7 cellular contexts compared by ENCODE assay signal in genomic region chr19:41376241-41376997, GRCh38. TPM values are rescaled to one million over a fixed set of nuclear protein-coding genes. Genes with fewer than 3 reads are reported as not detected.
A peak's percentile ranks its signal among the peaks of the same experiment; 100 is the strongest.
DNase-seq lines count a peak whose midpoint lies in the region; TF ChIP-seq lines count a peak whose summit lies in the region.

TSS of gene TMEM91 (plus strand) at chr19:41376533. CDS start at chr19:41378310, 1,777 bp downstream.

- no peaks in the 10 kb centered on the region for H3K9me3 Mint-ChIP-seq in activated CD4-positive, alpha-beta memory T cell treated with anti-CD3 and anti-CD28 coated beads, Interleukin-2, amount 10 ng/mL, durations not matched to agents 7 days and 5 days
- H3K9me3 Mint-ChIP-seq in neural crest cell = no peaks in the 10 kb centered on the region

- H3K4me1 Mint-ChIP-seq in activated CD4-positive, alpha-beta memory T cell treated with anti-CD3 and anti-CD28 coated beads, Interleukin-2, amount 10 ng/mL, durations not matched to agents 7 days and 5 days = peaks cover 15% of the 10 kb centered on the region
- H3K4me1 Mint-ChIP-seq in neural crest cell = peaks cover 15% of the 10 kb centered on the region

- TF ChIP-seq CTCF in fibroblast of pulmonary artery (IDR thresholded peaks at IDR 0.05; ENCODE audit: low read length, missing control alignments) = no peak
- TF ChIP-seq CTCF in neural crest cell (conservative IDR thresholded peaks at IDR 0.05) = no peak

- no peak within 1 kb of the TSS for H3K27ac Mint-ChIP-seq in activated CD4-positive, alpha-beta memory T cell treated with anti-CD3 and anti-CD28 coated beads, Interleukin-2, amount 10 ng/mL, durations not matched to agents 7 days and 5 days
- no peak within 1 kb of the TSS for H3K27ac Mint-ChIP-seq in neural crest cell (ENCODE audit: unreplicated experiment)

- POLR2A ChIA-PET in activated CD4-positive, alpha-beta memory T cell treated with anti-CD3 and anti-CD28 coated beads, Interleukin-2, amount 10 ng/mL, durations not matched to agents 7 days and 5 days (lab: Charles Lee) = interaction anchor here (1.4 to 1.7 kb wide), 2 partner anchors 13 to 20 kb away, joined by 4 read pairs; partner anchors contain the start of gene B9D2

- H3K27me3 Mint-ChIP-seq in activated CD4-positive, alpha-beta memory T cell treated with anti-CD3 and anti-CD28 coated beads, Interleukin-2, amount 10 ng/mL, durations not matched to agents 7 days and 5 days = no peaks in the 10 kb centered on the region
- H3K27me3 Mint-ChIP-seq in neural crest cell (ENCODE audit: low read depth) = peaks cover 5% of the 10 kb centered on the region

- H3K36me3 Mint-ChIP-seq in activated CD4-positive, alpha-beta memory T cell treated with anti-CD3 and anti-CD28 coated beads, Interleukin-2, amount 10 ng/mL, durations not matched to agents 7 days and 5 days (ENCODE audit: low read depth) = no peaks in the 10 kb centered on the region
- no peaks in the 10 kb centered on the region for H3K36me3 Mint-ChIP-seq in neural crest cell (ENCODE audit: low read depth)

- peak within 1 kb of the TSS; percentile 62 for H3K4me3 Mint-ChIP-seq in activated CD4-positive, alpha-beta memory T cell treated with anti-CD3 and anti-CD28 coated beads, Interleukin-2, amount 10 ng/mL, durations not matched to agents 7 days and 5 days
- peak within 1 kb of the TSS; percentile 79 for H3K4me3 Mint-ChIP-seq in neural crest cell

- CTCF ChIA-PET in activated CD4-positive, alpha-beta memory T cell treated with anti-CD3 and anti-CD28 coated beads, Interleukin-2, amount 10 ng/mL, durations not matched to agents 7 days and 5 days (lab: Charles Lee) = interaction anchor here (0.7 kb wide), 1 partner anchor 18 kb away, joined by 3 read pairs; no protein-coding TSS in a partner anchor

- peak within 1 kb of the TSS; percentile 68 for H3K4me3 ChIP-seq in fibroblast of pulmonary artery (replicated peaks; ENCODE audit: low read depth, low read length)

- DNase-seq in HT-29 (ENCODE audit: low spot score) (no peak), fibroblast of pulmonary artery (ENCODE audit: low read depth) (peak; percentile 31), neural crest cell (ENCODE audit: low read depth, low spot score) (peak; percentile 43), H4 (ENCODE audit: low spot score) (no peak), NAMALWA (ENCODE audit: low spot score) (no peak), NCI-H1694 (lab: John Stamatoyannopoulos, UW) (no peak)
- no peak for DNase-seq in activated CD4-positive, alpha-beta memory T cell treated with anti-CD3 and anti-CD28 coated beads, Interleukin-2, amount 10 ng/mL, durations not matched to agents 7 days and 5 days

RNA-seq across cellular contexts. Expression of gene TMEM91, which starts in this region (rescaled TPM):
- total RNA-seq in HT-29 (2014; rRNA removed; shearing (Covaris generic)) = 10.2 and 11.0 TPM in 2 replicates
- 1 to 10 TPM; 8.0 to 9.6 TPM for total RNA-seq in activated CD4-positive, alpha-beta memory T cell treated with anti-CD3 and anti-CD28 coated beads, Interleukin-2, amount 10 ng/mL, durations not matched to agents 7 days and 5 days
- 6.6 and 7.8 TPM in 2 replicates for total RNA-seq in neural crest cell
- total RNA-seq in H4 (2014; rRNA removed; shearing (Covaris generic)) = 0.08 and 0.97 TPM in 2 replicates

Comparison
In these comparisons a context has a peak if more than half of its experiments do, and no peak if none do; other contexts are left out.
1. DNase-seq: peak in fibroblast of pulmonary artery (single experiment) and neural crest cell (single experiment); none in HT-29 (single experiment), activated CD4-positive, alpha-beta memory T cell treated with anti-CD3 and anti-CD28 coated beads, Interleukin-2, amount 10 ng/mL, durations not matched to agents 7 days and 5 days (single experiment), H4 (single experiment), NAMALWA (single experiment) and NCI-H1694 (single experiment).